Comparison of ENCODE assay signal across 20 cellular contexts in the genomic region with DNA sequence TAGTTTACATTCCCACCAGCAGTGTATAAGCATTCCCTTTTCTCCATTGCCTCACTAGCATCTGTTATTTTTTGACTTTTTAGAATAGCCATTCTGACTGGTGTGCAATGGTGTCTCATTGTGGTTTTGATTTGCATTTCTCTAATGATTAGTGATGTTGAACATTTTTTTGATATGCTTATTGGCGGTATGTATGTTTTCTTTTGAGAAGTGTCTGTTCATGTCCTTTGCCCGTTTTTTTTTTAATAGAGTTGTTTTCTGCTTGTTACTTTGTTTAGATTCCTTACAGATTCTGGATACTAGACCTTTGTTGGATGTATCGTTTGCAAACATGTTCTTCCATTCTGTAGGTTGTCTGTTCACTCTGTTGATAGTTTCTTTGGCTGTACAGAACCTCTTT.
"Had no signal": no experiment of that assay in that cellular context is flagged by ENCODE, and none has a peak within 500 bp of the region (broad histone marks: within the 10 kb centered on the region; RNA-seq: fewer than 3 reads in every experiment).

No MANE protein-coding gene starts in this region.

- H3K36me3 ChIP-seq: lower lobe of right lung, right lobe of liver, thoracic aorta, tibial nerve, upper lobe of left lung had no signal

- DNase-seq: cortex of kidney; hypothalamus; left ventricle myocardium superior; lower lobe of right lung; right lobe of liver; small intestine; stimulated activated CD4-positive, alpha-beta T cell treated with anti-CD3 and anti-CD28 coated beads, Interleukin-15, amount 100 ng/mL, for 24 hours; stimulated activated CD4-positive, alpha-beta T cell treated with anti-CD3 and anti-CD28 coated beads, Interleukin-2, amount 100 ng/mL, for 48 hours; stimulated activated naive B cell treated with anti-CD40 and anti-IgM and Interleukin-4, amounts not matched to agents 10 μg/mL and 1 μg/mL and 100 μg/mL, for 72 hours; upper lobe of left lung; uterus had no signal

- H3K27me3 Mint-ChIP-seq: progenitor cell of endocrine pancreas; stimulated activated naive B cell treated with anti-CD40 and anti-IgM and Interleukin-4, amounts not matched to agents 10 μg/mL and 1 μg/mL and 100 μg/mL, for 72 hours; stimulated activated naive CD8-positive, alpha-beta T cell treated with anti-CD3 and anti-CD28 coated beads, Interleukin-15, Interleukin-2, amounts not matched to agents 100 ng/mL and 50 ng/mL, for 24 hours had no signal

- H2AFZ ChIP-seq: neural progenitor cell, parathyroid adenoma had no signal

- H3K9ac ChIP-seq: neural progenitor cell, parathyroid adenoma had no signal

- H3K4me3 ChIP-seq: lower lobe of right lung, neural progenitor cell, right lobe of liver, thoracic aorta, tibial nerve, upper lobe of left lung, uterus had no signal

- H3K4me1 Mint-ChIP-seq: neural progenitor cell had no signal

- H3K27ac ChIP-seq: lower lobe of right lung, neural progenitor cell, parathyroid adenoma, right lobe of liver, thoracic aorta, tibial nerve, upper lobe of left lung, uterus had no signal

- H3K27ac Mint-ChIP-seq: nephron; neural progenitor cell; progenitor cell of endocrine pancreas; stimulated activated naive B cell treated with anti-CD40 and anti-IgM and Interleukin-4, amounts not matched to agents 10 μg/mL and 1 μg/mL and 100 μg/mL, for 72 hours; stimulated activated naive CD8-positive, alpha-beta T cell treated with anti-CD3 and anti-CD28 coated beads, Interleukin-15, Interleukin-2, amounts not matched to agents 100 ng/mL and 50 ng/mL, for 24 hours had no signal

- H3K4me1 ChIP-seq: neural progenitor cell, right lobe of liver had no signal

- H3K4me3 Mint-ChIP-seq: nephron; neural progenitor cell; stimulated activated naive B cell treated with anti-CD40 and anti-IgM and Interleukin-4, amounts not matched to agents 10 μg/mL and 1 μg/mL and 100 μg/mL, for 72 hours; stimulated activated naive CD8-positive, alpha-beta T cell treated with anti-CD3 and anti-CD28 coated beads, Interleukin-15, Interleukin-2, amounts not matched to agents 100 ng/mL and 50 ng/mL, for 24 hours had no signal

- H3K9me3 ChIP-seq: lower lobe of right lung, right lobe of liver, thoracic aorta, upper lobe of left lung, uterus had no signal

- ATAC-seq: left ventricle myocardium superior; lower lobe of right lung; right lobe of liver; stimulated activated naive B cell treated with anti-CD40 and anti-IgM and Interleukin-4, amounts not matched to agents 10 μg/mL and 1 μg/mL and 100 μg/mL, for 72 hours had no signal

- H3K27me3 ChIP-seq: neural progenitor cell, right lobe of liver, tibial nerve, upper lobe of left lung, uterus had no signal

- FAIRE-seq: frontal cortex, keratinocyte, small intestine had no signal

- H3K4me2 ChIP-seq: neural progenitor cell had no signal
